ENCODE assay signal across 1 cellular context in the genomic region with DNA sequence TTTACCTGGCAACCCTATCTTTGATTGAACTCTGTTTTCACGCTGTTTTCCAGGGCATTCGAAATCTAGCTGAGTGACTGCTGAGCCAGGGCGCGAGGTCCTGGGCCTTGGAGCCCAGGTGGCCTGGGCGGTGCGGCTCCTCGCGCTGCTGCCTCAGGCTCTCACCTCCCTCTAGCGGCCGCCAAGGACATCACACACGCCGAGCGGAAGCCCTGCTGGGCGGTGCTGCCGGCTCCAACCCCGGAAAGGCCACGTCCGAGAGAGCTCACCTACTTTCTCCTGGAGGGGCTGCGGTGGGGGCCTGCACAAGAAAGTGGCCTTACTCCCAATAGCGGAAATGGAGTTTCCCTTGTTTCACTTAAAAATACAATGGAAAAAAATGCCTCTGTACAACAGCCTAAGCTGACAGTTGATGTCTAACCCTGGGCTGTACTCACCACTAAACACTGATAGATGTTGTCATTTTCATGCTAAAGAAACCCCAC.
TF ChIP-seq lines count a peak whose summit lies in the region.

No MANE protein-coding gene starts in this region.

TF ChIP-seq in HepG2, 621 proteins besides CTCF, POLR2A, EP300 and RAD21 (continued from another document and continues in another):
- 0 out of 2 replicates have a peak, but pooled peaks have one; percentile 33 for TF ChIP-seq ZNF878 (CRISPR knock-in tag; IDR thresholded peaks at IDR 0.05)
- TF ChIP-seq ZNF7 (CRISPR knock-in tag; IDR thresholded peaks at IDR 0.05), result no peak
- no peak for TF ChIP-seq NFKBIZ (CRISPR knock-in tag; IDR thresholded peaks at IDR 0.05)
- TF ChIP-seq, protein P1, sequence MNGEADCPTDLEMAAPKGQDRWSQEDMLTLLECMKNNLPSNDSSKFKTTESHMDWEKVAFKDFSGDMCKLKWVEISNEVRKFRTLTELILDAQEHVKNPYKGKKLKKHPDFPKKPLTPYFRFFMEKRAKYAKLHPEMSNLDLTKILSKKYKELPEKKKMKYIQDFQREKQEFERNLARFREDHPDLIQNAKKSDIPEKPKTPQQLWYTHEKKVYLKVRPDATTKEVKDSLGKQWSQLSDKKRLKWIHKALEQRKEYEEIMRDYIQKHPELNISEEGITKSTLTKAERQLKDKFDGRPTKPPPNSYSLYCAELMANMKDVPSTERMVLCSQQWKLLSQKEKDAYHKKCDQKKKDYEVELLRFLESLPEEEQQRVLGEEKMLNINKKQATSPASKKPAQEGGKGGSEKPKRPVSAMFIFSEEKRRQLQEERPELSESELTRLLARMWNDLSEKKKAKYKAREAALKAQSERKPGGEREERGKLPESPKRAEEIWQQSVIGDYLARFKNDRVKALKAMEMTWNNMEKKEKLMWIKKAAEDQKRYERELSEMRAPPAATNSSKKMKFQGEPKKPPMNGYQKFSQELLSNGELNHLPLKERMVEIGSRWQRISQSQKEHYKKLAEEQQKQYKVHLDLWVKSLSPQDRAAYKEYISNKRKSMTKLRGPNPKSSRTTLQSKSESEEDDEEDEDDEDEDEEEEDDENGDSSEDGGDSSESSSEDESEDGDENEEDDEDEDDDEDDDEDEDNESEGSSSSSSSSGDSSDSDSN (CRISPR knock-in tag; IDR thresholded peaks at IDR 0.05), result peak; percentile 72
- 0 out of 2 replicates have a peak, but pooled peaks have one; percentile 85 for TF ChIP-seq BRCA1 (CRISPR knock-in tag; IDR thresholded peaks at IDR 0.05)
- no peak; the same call in 1 of the 2 replicates for TF ChIP-seq ZNF766 (CRISPR knock-in tag; IDR thresholded peaks at IDR 0.05; ENCODE audit: borderline replicate concordance)
- no peak for TF ChIP-seq ZNF720 (CRISPR knock-in tag; IDR thresholded peaks at IDR 0.05)
- TF ChIP-seq, protein P2, sequence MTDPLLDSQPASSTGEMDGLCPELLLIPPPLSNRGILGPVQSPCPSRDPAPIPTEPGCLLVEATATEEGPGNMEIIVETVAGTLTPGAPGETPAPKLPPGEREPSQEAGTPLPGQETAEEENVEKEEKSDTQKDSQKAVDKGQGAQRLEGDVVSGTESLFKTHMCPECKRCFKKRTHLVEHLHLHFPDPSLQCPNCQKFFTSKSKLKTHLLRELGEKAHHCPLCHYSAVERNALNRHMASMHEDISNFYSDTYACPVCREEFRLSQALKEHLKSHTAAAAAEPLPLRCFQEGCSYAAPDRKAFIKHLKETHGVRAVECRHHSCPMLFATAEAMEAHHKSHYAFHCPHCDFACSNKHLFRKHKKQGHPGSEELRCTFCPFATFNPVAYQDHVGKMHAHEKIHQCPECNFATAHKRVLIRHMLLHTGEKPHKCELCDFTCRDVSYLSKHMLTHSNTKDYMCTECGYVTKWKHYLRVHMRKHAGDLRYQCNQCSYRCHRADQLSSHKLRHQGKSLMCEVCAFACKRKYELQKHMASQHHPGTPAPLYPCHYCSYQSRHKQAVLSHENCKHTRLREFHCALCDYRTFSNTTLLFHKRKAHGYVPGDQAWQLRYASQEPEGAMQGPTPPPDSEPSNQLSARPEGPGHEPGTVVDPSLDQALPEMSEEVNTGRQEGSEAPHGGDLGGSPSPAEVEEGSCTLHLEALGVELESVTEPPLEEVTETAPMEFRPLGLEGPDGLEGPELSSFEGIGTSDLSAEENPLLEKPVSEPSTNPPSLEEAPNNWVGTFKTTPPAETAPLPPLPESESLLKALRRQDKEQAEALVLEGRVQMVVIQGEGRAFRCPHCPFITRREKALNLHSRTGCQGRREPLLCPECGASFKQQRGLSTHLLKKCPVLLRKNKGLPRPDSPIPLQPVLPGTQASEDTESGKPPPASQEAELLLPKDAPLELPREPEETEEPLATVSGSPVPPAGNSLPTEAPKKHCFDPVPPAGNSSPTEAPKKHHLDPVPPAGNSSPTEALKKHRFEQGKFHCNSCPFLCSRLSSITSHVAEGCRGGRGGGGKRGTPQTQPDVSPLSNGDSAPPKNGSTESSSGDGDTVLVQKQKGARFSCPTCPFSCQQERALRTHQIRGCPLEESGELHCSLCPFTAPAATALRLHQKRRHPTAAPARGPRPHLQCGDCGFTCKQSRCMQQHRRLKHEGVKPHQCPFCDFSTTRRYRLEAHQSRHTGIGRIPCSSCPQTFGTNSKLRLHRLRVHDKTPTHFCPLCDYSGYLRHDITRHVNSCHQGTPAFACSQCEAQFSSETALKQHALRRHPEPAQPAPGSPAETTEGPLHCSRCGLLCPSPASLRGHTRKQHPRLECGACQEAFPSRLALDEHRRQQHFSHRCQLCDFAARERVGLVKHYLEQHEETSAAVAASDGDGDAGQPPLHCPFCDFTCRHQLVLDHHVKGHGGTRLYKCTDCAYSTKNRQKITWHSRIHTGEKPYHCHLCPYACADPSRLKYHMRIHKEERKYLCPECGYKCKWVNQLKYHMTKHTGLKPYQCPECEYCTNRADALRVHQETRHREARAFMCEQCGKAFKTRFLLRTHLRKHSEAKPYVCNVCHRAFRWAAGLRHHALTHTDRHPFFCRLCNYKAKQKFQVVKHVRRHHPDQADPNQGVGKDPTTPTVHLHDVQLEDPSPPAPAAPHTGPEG (CRISPR knock-in tag; IDR thresholded peaks at IDR 0.05), result 0 out of 2 replicates have a peak, but pooled peaks have one; percentile 37
- TF ChIP-seq ZNF605 (CRISPR knock-in tag; IDR thresholded peaks at IDR 0.05), result no peak; the same call in 1 of the 2 replicates
- peak; percentile 49 for TF ChIP-seq SAP130 (CRISPR knock-in tag; IDR thresholded peaks at IDR 0.05; ENCODE audit: low read depth)
- TF ChIP-seq TAF15 (IDR thresholded peaks at IDR 0.05; ENCODE audit: low read depth, low read length, poor library complexity, severe bottlenecking), result no peak
- TF ChIP-seq SUZ12 (IDR thresholded peaks at IDR 0.05; ENCODE audit: low read depth, low read length), result no peak
- no peak for TF ChIP-seq TEAD3 (CRISPR knock-in tag; optimal IDR thresholded peaks at IDR 0.05; ENCODE audit: borderline replicate concordance)
- TF ChIP-seq GATAD1 (CRISPR knock-in tag; IDR thresholded peaks at IDR 0.05), result no peak; the same call in 1 of the 2 replicates
- peak; percentile 52 for TF ChIP-seq HNRNPLL (IDR thresholded peaks at IDR 0.05; ENCODE audit: low read depth, low read length, poor library complexity, severe bottlenecking)
- no peak for TF ChIP-seq MAFF (IDR thresholded peaks at IDR 0.05; ENCODE audit: low read depth, low read length)
- no peak for TF ChIP-seq ZNF737 (CRISPR knock-in tag; IDR thresholded peaks at IDR 0.05; ENCODE audit: borderline replicate concordance)
- TF ChIP-seq ZNF335 (CRISPR knock-in tag; IDR thresholded peaks at IDR 0.05), result no peak
- no peak for TF ChIP-seq ZNF44 (CRISPR knock-in tag; IDR thresholded peaks at IDR 0.05)
- TF ChIP-seq ZNF772 (CRISPR knock-in tag; IDR thresholded peaks at IDR 0.05), result peak; percentile 68; the same call in 1 of the 2 replicates
- peak; percentile 87 for TF ChIP-seq ZFX (CRISPR knock-in tag; IDR thresholded peaks at IDR 0.05; ENCODE audit: low read depth)
- no peak for TF ChIP-seq MBD4 (IDR thresholded peaks at IDR 0.05; ENCODE audit: borderline replicate concordance, low read length)
- TF ChIP-seq, protein P3, sequence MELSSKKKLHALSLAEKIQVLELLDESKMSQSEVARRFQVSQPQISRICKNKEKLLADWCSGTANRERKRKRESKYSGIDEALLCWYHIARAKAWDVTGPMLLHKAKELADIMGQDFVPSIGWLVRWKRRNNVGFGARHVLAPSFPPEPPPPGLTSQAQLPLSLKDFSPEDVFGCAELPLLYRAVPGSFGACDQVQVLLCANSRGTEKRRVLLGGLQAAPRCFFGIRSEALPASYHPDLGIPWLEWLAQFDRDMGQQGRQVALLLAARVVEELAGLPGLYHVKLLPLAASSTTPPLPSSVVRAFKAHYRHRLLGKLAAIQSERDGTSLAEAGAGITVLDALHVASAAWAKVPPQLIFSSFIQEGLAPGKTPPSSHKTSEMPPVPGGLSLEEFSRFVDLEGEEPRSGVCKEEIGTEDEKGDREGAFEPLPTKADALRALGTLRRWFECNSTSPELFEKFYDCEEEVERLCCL (CRISPR knock-in tag; IDR thresholded peaks at IDR 0.05; ENCODE audit: borderline replicate concordance), result no peak; the same call in 1 of the 2 replicates
- TF ChIP-seq, protein P4, sequence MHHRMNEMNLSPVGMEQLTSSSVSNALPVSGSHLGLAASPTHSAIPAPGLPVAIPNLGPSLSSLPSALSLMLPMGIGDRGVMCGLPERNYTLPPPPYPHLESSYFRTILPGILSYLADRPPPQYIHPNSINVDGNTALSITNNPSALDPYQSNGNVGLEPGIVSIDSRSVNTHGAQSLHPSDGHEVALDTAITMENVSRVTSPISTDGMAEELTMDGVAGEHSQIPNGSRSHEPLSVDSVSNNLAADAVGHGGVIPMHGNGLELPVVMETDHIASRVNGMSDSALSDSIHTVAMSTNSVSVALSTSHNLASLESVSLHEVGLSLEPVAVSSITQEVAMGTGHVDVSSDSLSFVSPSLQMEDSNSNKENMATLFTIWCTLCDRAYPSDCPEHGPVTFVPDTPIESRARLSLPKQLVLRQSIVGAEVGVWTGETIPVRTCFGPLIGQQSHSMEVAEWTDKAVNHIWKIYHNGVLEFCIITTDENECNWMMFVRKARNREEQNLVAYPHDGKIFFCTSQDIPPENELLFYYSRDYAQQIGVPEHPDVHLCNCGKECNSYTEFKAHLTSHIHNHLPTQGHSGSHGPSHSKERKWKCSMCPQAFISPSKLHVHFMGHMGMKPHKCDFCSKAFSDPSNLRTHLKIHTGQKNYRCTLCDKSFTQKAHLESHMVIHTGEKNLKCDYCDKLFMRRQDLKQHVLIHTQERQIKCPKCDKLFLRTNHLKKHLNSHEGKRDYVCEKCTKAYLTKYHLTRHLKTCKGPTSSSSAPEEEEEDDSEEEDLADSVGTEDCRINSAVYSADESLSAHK (CRISPR knock-in tag; IDR thresholded peaks at IDR 0.05; ENCODE audit: borderline replicate concordance), result no peak
- TF ChIP-seq CBX5 (CRISPR knock-in tag; IDR thresholded peaks at IDR 0.05; ENCODE audit: borderline replicate concordance), result 0 out of 2 replicates have a peak, but pooled peaks have one; percentile 42
- TF ChIP-seq ZSCAN12 (CRISPR knock-in tag; IDR thresholded peaks at IDR 0.05), result peak; percentile 43; the same call in 1 of the 2 replicates
- peak; percentile 56; the same call in 1 of the 2 replicates for TF ChIP-seq ZFP90 (CRISPR knock-in tag; IDR thresholded peaks at IDR 0.05; ENCODE audit: borderline replicate concordance)
- TF ChIP-seq ZNF788 (CRISPR knock-in tag; IDR thresholded peaks at IDR 0.05; ENCODE audit: borderline replicate concordance), result peak; percentile 58; the same call in 1 of the 2 replicates
- TF ChIP-seq ZNF83 (CRISPR knock-in tag; IDR thresholded peaks at IDR 0.05; ENCODE audit: borderline replicate concordance), result no peak
- TF ChIP-seq ERF (CRISPR knock-in tag; IDR thresholded peaks at IDR 0.05), result 0 out of 2 replicates have a peak, but pooled peaks have one; percentile 48
- peak; percentile 58; the same call in 1 of the 2 replicates for TF ChIP-seq KDM5B (CRISPR knock-in tag; IDR thresholded peaks at IDR 0.05; ENCODE audit: borderline replicate concordance)
- no peak for TF ChIP-seq ZNF326 (CRISPR knock-in tag; IDR thresholded peaks at IDR 0.05; ENCODE audit: borderline replicate concordance)
- no peak for TF ChIP-seq SCMH1 (CRISPR knock-in tag; IDR thresholded peaks at IDR 0.05; ENCODE audit: borderline replicate concordance)
- TF ChIP-seq, protein P5, sequence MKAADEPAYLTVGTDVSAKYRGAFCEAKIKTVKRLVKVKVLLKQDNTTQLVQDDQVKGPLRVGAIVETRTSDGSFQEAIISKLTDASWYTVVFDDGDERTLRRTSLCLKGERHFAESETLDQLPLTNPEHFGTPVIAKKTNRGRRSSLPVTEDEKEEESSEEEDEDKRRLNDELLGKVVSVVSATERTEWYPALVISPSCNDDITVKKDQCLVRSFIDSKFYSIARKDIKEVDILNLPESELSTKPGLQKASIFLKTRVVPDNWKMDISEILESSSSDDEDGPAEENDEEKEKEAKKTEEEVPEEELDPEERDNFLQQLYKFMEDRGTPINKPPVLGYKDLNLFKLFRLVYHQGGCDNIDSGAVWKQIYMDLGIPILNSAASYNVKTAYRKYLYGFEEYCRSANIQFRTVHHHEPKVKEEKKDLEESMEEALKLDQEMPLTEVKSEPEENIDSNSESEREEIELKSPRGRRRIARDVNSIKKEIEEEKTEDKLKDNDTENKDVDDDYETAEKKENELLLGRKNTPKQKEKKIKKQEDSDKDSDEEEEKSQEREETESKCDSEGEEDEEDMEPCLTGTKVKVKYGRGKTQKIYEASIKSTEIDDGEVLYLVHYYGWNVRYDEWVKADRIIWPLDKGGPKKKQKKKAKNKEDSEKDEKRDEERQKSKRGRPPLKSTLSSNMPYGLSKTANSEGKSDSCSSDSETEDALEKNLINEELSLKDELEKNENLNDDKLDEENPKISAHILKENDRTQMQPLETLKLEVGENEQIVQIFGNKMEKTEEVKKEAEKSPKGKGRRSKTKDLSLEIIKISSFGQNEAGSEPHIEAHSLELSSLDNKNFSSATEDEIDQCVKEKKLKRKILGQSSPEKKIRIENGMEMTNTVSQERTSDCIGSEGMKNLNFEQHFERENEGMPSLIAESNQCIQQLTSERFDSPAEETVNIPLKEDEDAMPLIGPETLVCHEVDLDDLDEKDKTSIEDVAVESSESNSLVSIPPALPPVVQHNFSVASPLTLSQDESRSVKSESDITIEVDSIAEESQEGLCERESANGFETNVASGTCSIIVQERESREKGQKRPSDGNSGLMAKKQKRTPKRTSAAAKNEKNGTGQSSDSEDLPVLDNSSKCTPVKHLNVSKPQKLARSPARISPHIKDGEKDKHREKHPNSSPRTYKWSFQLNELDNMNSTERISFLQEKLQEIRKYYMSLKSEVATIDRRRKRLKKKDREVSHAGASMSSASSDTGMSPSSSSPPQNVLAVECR (CRISPR knock-in tag; IDR thresholded peaks at IDR 0.05; ENCODE audit: borderline replicate concordance), result peak; percentile 39; the same call in 1 of the 2 replicates
- no peak for TF ChIP-seq HNRNPH1 (optimal IDR thresholded peaks at IDR 0.05; ENCODE audit: low read depth, low read length)
- TF ChIP-seq MAF1 (CRISPR knock-in tag; IDR thresholded peaks at IDR 0.05; ENCODE audit: borderline replicate concordance), result no peak
- TF ChIP-seq, protein P6, sequence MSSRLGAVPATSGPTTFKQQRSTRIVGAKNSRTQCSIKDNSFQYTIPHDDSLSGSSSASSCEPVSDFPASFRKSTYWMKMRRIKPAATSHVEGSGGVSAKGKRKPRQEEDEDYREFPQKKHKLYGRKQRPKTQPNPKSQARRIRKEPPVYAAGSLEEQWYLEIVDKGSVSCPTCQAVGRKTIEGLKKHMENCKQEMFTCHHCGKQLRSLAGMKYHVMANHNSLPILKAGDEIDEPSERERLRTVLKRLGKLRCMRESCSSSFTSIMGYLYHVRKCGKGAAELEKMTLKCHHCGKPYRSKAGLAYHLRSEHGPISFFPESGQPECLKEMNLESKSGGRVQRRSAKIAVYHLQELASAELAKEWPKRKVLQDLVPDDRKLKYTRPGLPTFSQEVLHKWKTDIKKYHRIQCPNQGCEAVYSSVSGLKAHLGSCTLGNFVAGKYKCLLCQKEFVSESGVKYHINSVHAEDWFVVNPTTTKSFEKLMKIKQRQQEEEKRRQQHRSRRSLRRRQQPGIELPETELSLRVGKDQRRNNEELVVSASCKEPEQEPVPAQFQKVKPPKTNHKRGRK (CRISPR knock-in tag; IDR thresholded peaks at IDR 0.05), result no peak
- peak; percentile 74 for TF ChIP-seq ETV5 (CRISPR knock-in tag; IDR thresholded peaks at IDR 0.05; ENCODE audit: borderline replicate concordance)
- TF ChIP-seq SIN3B (IDR thresholded peaks at IDR 0.05; ENCODE audit: low read length), result no peak
- TF ChIP-seq AKAP8 (CRISPR knock-in tag; IDR thresholded peaks at IDR 0.05), result no peak
- TF ChIP-seq CHD2 (IDR thresholded peaks at IDR 0.05; ENCODE audit: low read depth, low read length), result no peak
